Comparison of ENCODE assay signal across 8 cellular contexts in genomic region chr6:43054206-43054943, GRCh38. TPM values are rescaled to one million over a fixed set of nuclear protein-coding genes. Genes with fewer than 3 reads are reported as not detected.
DNase-seq lines count a peak whose midpoint lies in the region; ATAC-seq and TF ChIP-seq lines count a peak whose summit lies in the region.

No MANE protein-coding gene starts in this region.

- H3K27ac Mint-ChIP-seq in progenitor cell of endocrine pancreas, result peak overlapping the region; percentile 88

- intact Hi-C loops in esophagus muscularis mucosa (cut with DNase I), result loop anchor here (5.0 kb wide), 1 partner anchor 37 kb away; no protein-coding TSS in a partner anchor

- H3K36me3 ChIP-seq in GM06990 (ENCODE audit: control insufficient read depth, insufficient read depth, low read length) (peaks cover 15% of the 10 kb centered on the region), SJSA1 (peaks cover 71% of the 10 kb centered on the region), esophagus muscularis mucosa (peaks cover 0 to 52% (median 41%) of the 10 kb centered on the region in 4 donors)

- peaks cover 30% of the 10 kb centered on the region for H3K4me1 Mint-ChIP-seq in progenitor cell of endocrine pancreas (ENCODE audit: low read depth)

- peaks cover 13% of the 10 kb centered on the region for H3K36me3 Mint-ChIP-seq in progenitor cell of endocrine pancreas (ENCODE audit: insufficient read depth)

- H3K27ac ChIP-seq in SJSA1 (peak overlapping the region; percentile 74; the same call in 1 of the 2 replicates), esophagus muscularis mucosa (replicated peaks in 1 of 4) (peak overlapping the region; percentile 88 to 94 (median 92))

- WGBS in esophagus muscularis mucosa, result 67% methylated on average over 17 of the region's 17 CpGs

- H3K9me3 Mint-ChIP-seq in progenitor cell of endocrine pancreas (ENCODE audit: low read depth), result no peaks in the 10 kb centered on the region

- H3K27me3 Mint-ChIP-seq in progenitor cell of endocrine pancreas, result no peaks in the 10 kb centered on the region

- TF ChIP-seq POLR2A in esophagus muscularis mucosa (IDR thresholded peaks at IDR 0.05; ENCODE audit: low read depth), result no peak

- H3K4me3 Mint-ChIP-seq in progenitor cell of endocrine pancreas (ENCODE audit: low read depth), result peak overlapping the region; percentile 95

- H3K27me3 ChIP-seq in GM06990 (replicated peaks; ENCODE audit: control insufficient read depth, insufficient read depth, low read length) (no peaks in the 10 kb centered on the region), SJSA1 (replicated peaks) (no peaks in the 10 kb centered on the region), esophagus muscularis mucosa (no peaks in the 10 kb centered on the region)

- DNase-seq in GM06990 (ENCODE audit: extremely low read depth, insufficient read length), result no peak
- no peak for DNase-seq in SJSA1 (ENCODE audit: low read depth in 1 of 2, low spot score in 2 of 2)
- DNase-seq in esophagus muscularis mucosa (ENCODE audit: extremely low spot score), result no peak
- no peak for DNase-seq in progenitor cell of endocrine pancreas (ENCODE audit: low spot score, unreplicated experiment)
- DNase-seq in COR-L47 (lab: John Stamatoyannopoulos, UW), result no peak
- DNase-seq in GM19240 (ENCODE audit: insufficient read length, low spot score), result no peak
- DNase-seq in stimulated activated CD4-positive, alpha-beta T cell treated with anti-CD3 and anti-CD28 coated beads, Interleukin-2, amount 100 ng/mL, for 48 hours, result no peak

- H3K4me3 ChIP-seq in GM06990 (replicated peaks; ENCODE audit: low read depth, low read length) (peak overlapping the region; percentile 94), SJSA1 (peak overlapping the region; percentile 57), esophagus muscularis mucosa (peak overlapping the region; percentile 70 to 75 (median 74))

- TF ChIP-seq EP300 in esophagus muscularis mucosa (IDR thresholded peaks at IDR 0.05), result no peak

- no peak for ATAC-seq in HG02588 (IDR thresholded peaks at IDR 0.05; ENCODE audit: unreplicated experiment)

- H3K9me3 ChIP-seq in SJSA1 (replicated peaks) (no peaks in the 10 kb centered on the region), esophagus muscularis mucosa (no peaks in the 10 kb centered on the region)

- TF ChIP-seq CTCF in GM06990 (IDR thresholded peaks at IDR 0.05; ENCODE audit: insufficient read depth, low read length, poor library complexity, severe bottlenecking), result no peak
- TF ChIP-seq CTCF in esophagus muscularis mucosa (IDR thresholded peaks at IDR 0.05), result no peak
- TF ChIP-seq CTCF in progenitor cell of endocrine pancreas (IDR thresholded peaks at IDR 0.05; ENCODE audit: unreplicated experiment), result no peak

- H3K4me1 ChIP-seq in SJSA1 (replicated peaks) (peaks cover 27% of the 10 kb centered on the region), esophagus muscularis mucosa (peaks cover 20 to 54% (median 33%) of the 10 kb centered on the region in 4 donors)

RNA-seq across cellular contexts. Expression of gene CUL7, which starts 0.7 kb away (rescaled TPM):
- 13.7 and 18.8 TPM in 2 replicates for total RNA-seq in SJSA1 (2014; rRNA removed; shearing (Covaris generic))
- 10 to 100 TPM in 3 of 4 donors, 1 to 10 TPM in 1; 8.4 to 19.6 (median 14.4) TPM for total RNA-seq in esophagus muscularis mucosa
- total RNA-seq in progenitor cell of endocrine pancreas, result 58.9 and 60.9 TPM in 2 replicates

RNA-seq across cellular contexts. Expression of gene MRPL2, which starts 4.9 kb away (rescaled TPM):
- 24.6 and 34.3 TPM in 2 replicates for total RNA-seq in SJSA1 (2014; rRNA removed; shearing (Covaris generic))
- 10 to 100 TPM; 25.2 to 43.6 (median 28.1) TPM for total RNA-seq in esophagus muscularis mucosa
- 45.2 and 52.2 TPM in 2 replicates for total RNA-seq in progenitor cell of endocrine pancreas

RNA-seq across cellular contexts. Expression of gene KLC4, which starts 5.1 kb away (rescaled TPM):
- total RNA-seq in SJSA1 (2014; rRNA removed; shearing (Covaris generic)), result 9.7 and 10.5 TPM in 2 replicates
- total RNA-seq in esophagus muscularis mucosa (10 to 100 TPM; 22.9 to 37.4 (median 27.4) TPM), progenitor cell of endocrine pancreas (71.9 and 73.8 TPM in 2 replicates)

RNA-seq across cellular contexts. Expression of gene PTK7, which starts 21.7 kb away (rescaled TPM):
- total RNA-seq in SJSA1 (2014; rRNA removed; shearing (Covaris generic)), result 60.6 and 87.0 TPM in 2 replicates
- 10 to 100 TPM in 1 of 4 donors, 1 to 10 TPM in 3; 6.8 to 10.8 (median 8.0) TPM for total RNA-seq in esophagus muscularis mucosa
- total RNA-seq in progenitor cell of endocrine pancreas, result 141 and 142 TPM in 2 replicates

RNA-seq across cellular contexts. Expression of gene RRP36, which starts 33.0 kb away (rescaled TPM):
- 143 and 184 TPM in 2 replicates for total RNA-seq in SJSA1 (2014; rRNA removed; shearing (Covaris generic))
- 10 to 100 TPM; 43.2 to 65.2 (median 51.4) TPM for total RNA-seq in esophagus muscularis mucosa
- 60.6 and 62.4 TPM in 2 replicates for total RNA-seq in progenitor cell of endocrine pancreas
